ENCODE assay signal across 21 cellular contexts in the genomic region with DNA sequence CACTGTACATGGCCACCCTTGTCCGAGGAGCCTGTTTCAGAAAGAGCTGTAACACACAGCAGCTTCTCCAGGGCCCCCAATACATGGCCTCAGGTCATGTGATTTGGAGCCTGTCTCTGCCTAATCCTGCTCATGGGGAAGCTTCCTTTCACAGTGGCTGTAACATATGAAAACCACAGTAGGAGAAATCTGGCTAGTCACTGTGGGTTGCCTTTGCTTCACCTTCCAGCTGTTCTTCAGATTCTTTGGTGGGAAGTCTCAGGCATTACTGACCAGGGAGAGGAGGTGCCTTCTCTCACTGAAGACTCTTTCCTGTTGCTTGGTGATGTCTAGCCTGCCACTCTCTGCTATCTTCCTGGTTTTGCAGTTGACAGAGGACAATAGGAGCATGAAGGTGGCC.
DNase-seq lines count a peak whose midpoint lies in the region; ATAC-seq and TF ChIP-seq lines count a peak whose summit lies in the region.
"Had no signal": no experiment of that assay in that cellular context is flagged by ENCODE, and none has a peak within 500 bp of the region (broad histone marks: within the 10 kb centered on the region; RNA-seq: fewer than 3 reads in every experiment).

No MANE protein-coding gene starts in this region.

- no peak overlapping the region for H2BK5ac ChIP-seq in neuronal stem cell (ENCODE audit: low read length)

- H3K9me3 ChIP-seq in endodermal cell (ENCODE audit: control insufficient read depth, low read length) (no peaks in the 10 kb centered on the region), neuronal stem cell (replicated peaks in 1 of 2; ENCODE audit: control insufficient read depth in 2 of 2, insufficient read depth in 1 of 2, low read depth in 1 of 2, low read length in 2 of 2) (no peaks in the 10 kb centered on the region)
- H3K9me3 ChIP-seq: neutrophil, Peyer's patch, testis, vagina had no signal

- WGBS in endodermal cell (ENCODE audit: insufficient coverage in 1 of 2, insufficient read length in 1 of 2), 2 experiments: 86 to 95% methylated on average over 1 of the region's 1 CpG
- no CpG with 5 or more reads among the region's 1 CpG for WGBS in neuronal stem cell (ENCODE audit: extremely low coverage in 2 of 2, insufficient read length in 2 of 2, insufficient replicate concordance in 1 of 2), 2 donors

- H3K79me1 ChIP-seq in neuronal stem cell (ENCODE audit: low read depth, low read length): no peaks in the 10 kb centered on the region

- H3K36me3 ChIP-seq in endodermal cell (ENCODE audit: control insufficient read depth, insufficient read depth, low read length) (no peaks in the 10 kb centered on the region), neuronal stem cell (replicated peaks in 1 of 2; ENCODE audit: control insufficient read depth in 2 of 2, insufficient read depth in 2 of 2, low read length in 2 of 2) (no peaks in the 10 kb centered on the region)
- H3K36me3 ChIP-seq: brain microvascular endothelial cell, neutrophil, Peyer's patch, vagina had no signal

- peak; percentile 19 for DNase-seq in CD1c-positive myeloid dendritic cell (ENCODE audit: extremely low spot score)
- DNase-seq in NOMO-1 treated with dmso at 0.1 percent for 144 hours (lab: John Stamatoyannopoulos, UW; ENCODE audit: unreplicated experiment): peak; percentile 12
- DNase-seq in endodermal cell: peak; percentile 10
- no peak for DNase-seq in neuronal stem cell (ENCODE audit: low spot score)
- no peak for DNase-seq in GOT3 (lab: John Stamatoyannopoulos, UW)
- no peak for DNase-seq in T-cell
- DNase-seq: activated CD4-positive, alpha-beta T cell treated with anti-CD3 and anti-CD28 coated beads, Interleukin-2, amount 50 U/mL, for 1 hour; brain microvascular endothelial cell; GM23248; midbrain; NCI-H1436; NCI-H510A treated with DMSO at 0.1 percent for 48 hours; Peyer's patch; stimulated activated naive B cell treated with anti-CD40 and anti-IgM and Interleukin-4, amounts not matched to agents 10 μg/mL and 1 μg/mL and 100 μg/mL, for 72 hours; T-helper 17 cell; testis had no signal

- H3K4me1 Mint-ChIP-seq in endodermal cell: peaks cover 7% of the 10 kb centered on the region
- peaks cover 8 to 23% (median 22%) of the 10 kb centered on the region in 3 donors for H3K4me1 Mint-ChIP-seq in T-cell

- no peak for ATAC-seq in HG02970 (IDR thresholded peaks at IDR 0.05; ENCODE audit: low FRiP score, unreplicated experiment)
- ATAC-seq in T-cell (replicated peaks in 1 of 4): no peak
- ATAC-seq: stimulated activated naive B cell treated with anti-CD40 and anti-IgM and Interleukin-4, amounts not matched to agents 10 μg/mL and 1 μg/mL and 100 μg/mL, for 72 hours; T-helper 17 cell had no signal

- H3K23ac ChIP-seq in neuronal stem cell (ENCODE audit: low read depth, low read length, poor library complexity): no peak overlapping the region

- no peak overlapping the region for H3K4me2 ChIP-seq in neuronal stem cell (ENCODE audit: insufficient read depth, low read length, poor library complexity, severe bottlenecking)
- H3K4me2 ChIP-seq: smooth muscle cell had no signal

- H2BK120ac ChIP-seq in neuronal stem cell (ENCODE audit: low read depth, low read length): no peak overlapping the region

- H3K27me3 ChIP-seq in endodermal cell (ENCODE audit: control insufficient read depth, insufficient read depth, low read length, poor library complexity, severe bottlenecking) (no peaks in the 10 kb centered on the region), neuronal stem cell (ENCODE audit: control insufficient read depth in 3 of 3, insufficient read depth in 3 of 3, low read depth in 1 of 3, low read length in 3 of 3) (no peaks in the 10 kb centered on the region)
- H3K27me3 ChIP-seq: brain microvascular endothelial cell, Peyer's patch, testis, vagina had no signal

- CTCF ChIA-PET in T-cell (lab: Charles Lee): no interaction called here

- peak overlapping the region; percentile 28 for H2AFZ ChIP-seq in neuronal stem cell (ENCODE audit: low read length)
- H2AFZ ChIP-seq: GM23248 had no signal

- H4K91ac ChIP-seq in neuronal stem cell (ENCODE audit: low read depth, low read length, poor library complexity): no peak overlapping the region

- H3K36me3 Mint-ChIP-seq in endodermal cell (ENCODE audit: low read depth): no peaks in the 10 kb centered on the region
- no peaks in the 10 kb centered on the region for H3K36me3 Mint-ChIP-seq in T-cell
- H3K36me3 Mint-ChIP-seq: stimulated activated naive B cell treated with anti-CD40 and anti-IgM and Interleukin-4, amounts not matched to agents 10 μg/mL and 1 μg/mL and 100 μg/mL, for 72 hours had no signal

- no peak overlapping the region for H3K14ac ChIP-seq in neuronal stem cell (ENCODE audit: low read length)

- no peak overlapping the region for H3K27ac Mint-ChIP-seq in endodermal cell
- H3K27ac Mint-ChIP-seq in T-cell: no peak overlapping the region

- H3K9ac ChIP-seq in endodermal cell (ENCODE audit: extremely low read depth, low read length, poor library complexity, severe bottlenecking) (no peak overlapping the region), neuronal stem cell (ENCODE audit: low read depth, low read length, poor library complexity) (no peak overlapping the region)
- H3K9ac ChIP-seq: GM23248 had no signal

- H3K4ac ChIP-seq in neuronal stem cell (ENCODE audit: low read length): no peak overlapping the region

- H2BK15ac ChIP-seq in neuronal stem cell (ENCODE audit: low read length): no peak overlapping the region

- H3K18ac ChIP-seq in neuronal stem cell (ENCODE audit: low read length): peak overlapping the region; percentile 62

- no peak for TF ChIP-seq CTCF in endodermal cell (conservative IDR thresholded peaks at IDR 0.05)

- H3K4me1 ChIP-seq in endodermal cell (ENCODE audit: control insufficient read depth, insufficient read depth, low read length) (no peaks in the 10 kb centered on the region), neuronal stem cell (ENCODE audit: control insufficient read depth in 2 of 2, insufficient read depth in 1 of 2, low read depth in 1 of 2, low read length in 2 of 2) (peaks cover 7 to 15% of the 10 kb centered on the region in 2 donors)
- H3K4me1 ChIP-seq: Peyer's patch had no signal

- H3K9me3 Mint-ChIP-seq in endodermal cell (no peaks in the 10 kb centered on the region), T-cell (no peaks in the 10 kb centered on the region)
- H3K9me3 Mint-ChIP-seq: stimulated activated naive B cell treated with anti-CD40 and anti-IgM and Interleukin-4, amounts not matched to agents 10 μg/mL and 1 μg/mL and 100 μg/mL, for 72 hours had no signal

- peak overlapping the region; percentile 12 for H2AK5ac ChIP-seq in neuronal stem cell (ENCODE audit: low read depth, low read length)

- H3K4me3 ChIP-seq in endodermal cell (ENCODE audit: low read length) (no peak overlapping the region), neuronal stem cell (ENCODE audit: low read length in 2 of 2) (no peak overlapping the region)
- H3K4me3 ChIP-seq: GM23248, Peyer's patch, smooth muscle cell, testis, vagina had no signal

- POLR2A ChIA-PET in T-cell (lab: Charles Lee): interaction anchor here in 1 of 2 donors (0.9 kb wide), 1 partner anchor 16 kb away, joined by 3 read pairs; no protein-coding TSS in a partner anchor

- H3K4me3 Mint-ChIP-seq in endodermal cell (no peak overlapping the region), T-cell (no peak overlapping the region)
- H3K4me3 Mint-ChIP-seq: stimulated activated naive B cell treated with anti-CD40 and anti-IgM and Interleukin-4, amounts not matched to agents 10 μg/mL and 1 μg/mL and 100 μg/mL, for 72 hours; T-helper 17 cell had no signal

- no peak overlapping the region for H2BK12ac ChIP-seq in neuronal stem cell (ENCODE audit: low read length)

- no peak overlapping the region for H3K27ac ChIP-seq in endodermal cell (ENCODE audit: low read depth, low read length)
- H3K27ac ChIP-seq in neuronal stem cell (replicated peaks; ENCODE audit: low read length): no peak overlapping the region
- H3K27ac ChIP-seq: brain microvascular endothelial cell, GM23248, neutrophil, Peyer's patch, testis, vagina, VCaP had no signal

- no peak overlapping the region for H4K8ac ChIP-seq in neuronal stem cell (ENCODE audit: low read depth, low read length)

- no peaks in the 10 kb centered on the region for H3K27me3 Mint-ChIP-seq in endodermal cell (ENCODE audit: insufficient read depth)
- H3K27me3 Mint-ChIP-seq in T-cell: peaks cover 5 to 7% of the 10 kb centered on the region in 2 donors
- H3K27me3 Mint-ChIP-seq: stimulated activated naive B cell treated with anti-CD40 and anti-IgM and Interleukin-4, amounts not matched to agents 10 μg/mL and 1 μg/mL and 100 μg/mL, for 72 hours had no signal

Comparison
In these comparisons a context has a peak if more than half of its experiments do, and no peak if none do; other contexts are left out.
1. DNase-seq: peak in CD1c-positive myeloid dendritic cell (single experiment), NOMO-1 treated with dmso at 0.1 percent for 144 hours (single experiment) and endodermal cell (single experiment); none in neuronal stem cell (single experiment), GOT3 (single experiment) and T-cell (0 of 34).